15 cellular contexts compared by ENCODE assay signal in the genomic region with DNA sequence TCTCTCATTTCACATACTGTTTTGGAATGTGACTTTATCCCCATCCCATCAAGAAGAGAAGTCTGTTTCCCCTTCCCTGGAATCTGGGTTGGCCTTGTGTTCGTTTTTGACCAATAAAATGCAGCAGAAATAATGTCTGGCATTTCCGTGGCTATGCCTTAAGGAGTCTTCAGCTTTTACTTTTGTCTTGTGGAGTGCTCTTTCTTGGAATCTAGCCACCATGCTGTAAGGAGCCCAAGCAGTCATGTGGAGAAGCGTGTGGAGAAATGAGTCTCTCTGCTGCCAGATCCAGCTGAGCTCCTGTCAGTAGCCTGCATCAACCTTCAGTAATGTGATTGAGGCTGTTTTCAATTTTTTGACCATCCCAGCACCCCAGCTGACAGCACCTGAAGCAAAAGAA.
"Had no signal": no experiment of that assay in that cellular context is flagged by ENCODE, and none has a peak within 500 bp of the region (broad histone marks: within the 10 kb centered on the region; RNA-seq: fewer than 3 reads in every experiment).

No MANE protein-coding gene starts in this region.

- H3K36me3 ChIP-seq: neural progenitor cell, pancreas, stomach, uterus had no signal

- H3K27me3 ChIP-seq: neural progenitor cell, stomach had no signal

- H3K27ac ChIP-seq: dorsolateral prefrontal cortex, neural progenitor cell, pancreas, stomach, uterus had no signal

- ATAC-seq: activated CD4-positive, CD25-positive, alpha-beta regulatory T cell treated with anti-CD3 and anti-CD28 coated beads, Interleukin-2, amount 50 U/mL, for 24 hours; activated T-cell treated with anti-CD3 and anti-CD28 coated beads, Interleukin-2, amount 50 U/mL, for 4 hours; left ventricle myocardium superior; pancreas had no signal

- H3K4me3 ChIP-seq: dorsolateral prefrontal cortex, neural progenitor cell, pancreas, stomach, uterus had no signal

- H3K9me3 ChIP-seq: pancreas, stomach, uterus had no signal

- H3K36me3 Mint-ChIP-seq: activated naive CD8-positive, alpha-beta T cell treated with anti-CD3 and anti-CD28 coated beads for 36 hours; neural progenitor cell had no signal

- H3K9me3 Mint-ChIP-seq: activated naive CD8-positive, alpha-beta T cell treated with anti-CD3 and anti-CD28 coated beads for 36 hours; activated T-cell treated with anti-CD3 and anti-CD28 coated beads, Interleukin-2, amount 50 U/mL, for 4 hours; neural progenitor cell; T-helper 2 cell treated with Interferon-gamma antibody and Interleukin-4, amounts not matched to agents 5 μg/mL and 100 μg/mL, for 36 hours had no signal

- H3K4me3 Mint-ChIP-seq: activated naive CD8-positive, alpha-beta T cell treated with anti-CD3 and anti-CD28 coated beads for 36 hours; activated T-cell treated with anti-CD3 and anti-CD28 coated beads, Interleukin-2, amount 50 U/mL, for 4 hours; neural progenitor cell; T-helper 2 cell treated with Interferon-gamma antibody and Interleukin-4, amounts not matched to agents 5 μg/mL and 100 μg/mL, for 36 hours had no signal

- H3K27ac Mint-ChIP-seq: activated naive CD8-positive, alpha-beta T cell treated with anti-CD3 and anti-CD28 coated beads for 36 hours; neural progenitor cell; T-helper 2 cell treated with Interferon-gamma antibody and Interleukin-4, amounts not matched to agents 5 μg/mL and 100 μg/mL, for 36 hours had no signal

- H3K4me1 Mint-ChIP-seq: activated naive CD8-positive, alpha-beta T cell treated with anti-CD3 and anti-CD28 coated beads for 36 hours; neural progenitor cell had no signal

- FAIRE-seq: pancreas had no signal

- H3K4me1 ChIP-seq: neural progenitor cell, pancreas, stomach, uterus had no signal

- DNase-seq: activated CD4-positive, alpha-beta T cell treated with anti-CD3 and anti-CD28 coated beads, Interleukin-2, amount 50 U/mL, for 4 hours; activated effector memory CD4-positive, alpha-beta T cell treated with anti-CD3 and anti-CD28 coated beads, Interleukin-2, amount 50 U/mL, for 16 hours; activated naive CD8-positive, alpha-beta T cell treated with anti-CD3 and anti-CD28 coated beads for 36 hours; activated T-cell treated with anti-CD3 and anti-CD28 coated beads, Interleukin-2, amount 50 U/mL, for 4 hours; aorta; cerebellar nuclear complex; dorsolateral prefrontal cortex; left ventricle myocardium superior; mesendoderm; pancreas; stomach; uterus had no signal
